ENCODE assay signal across 13 cellular contexts in the genomic region with DNA sequence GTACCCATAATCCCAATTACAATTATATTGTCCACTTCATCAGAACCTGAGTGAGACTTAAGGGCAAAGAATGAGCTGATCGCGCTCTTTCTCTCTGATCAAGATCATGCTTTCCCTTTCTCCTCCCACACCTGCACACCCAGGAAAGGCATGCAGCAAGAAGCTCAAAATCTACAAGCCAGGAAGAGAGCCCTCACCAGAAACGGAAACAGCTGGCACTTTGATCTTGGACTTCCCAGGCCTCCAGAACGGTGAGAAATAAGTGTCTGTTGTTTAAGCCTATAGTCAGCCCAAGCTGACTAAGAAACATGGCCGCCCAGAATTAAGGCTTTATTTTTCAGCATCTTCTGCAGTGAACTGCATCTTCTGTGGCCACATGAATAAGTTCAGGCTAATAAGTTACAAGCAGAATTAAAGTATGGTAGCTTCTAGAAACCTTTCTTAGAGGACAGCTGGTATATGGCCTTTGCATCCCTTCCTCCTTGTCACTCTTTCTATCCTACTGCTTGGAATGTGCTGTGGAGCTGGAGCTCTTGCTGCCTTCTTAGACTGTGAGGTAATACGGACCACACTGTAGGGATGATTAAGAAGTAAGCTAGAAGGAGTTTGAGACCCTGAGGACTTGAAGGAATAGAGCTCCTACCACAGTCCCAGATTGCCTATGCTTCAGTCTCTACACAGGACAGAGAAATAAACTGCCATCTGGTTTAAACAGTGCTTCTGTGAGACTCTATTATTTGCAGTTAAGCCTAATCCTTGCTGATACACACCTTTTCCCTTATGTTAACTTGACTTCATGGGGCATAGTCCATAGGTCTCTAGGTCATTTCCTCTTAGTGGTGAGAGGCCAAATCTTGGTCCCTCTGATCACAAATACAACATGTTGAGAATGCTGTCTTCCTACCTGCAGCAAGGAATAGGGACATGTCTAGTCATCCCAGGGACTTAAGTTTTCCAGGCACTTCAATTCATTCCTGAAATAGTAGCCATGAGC. TPM values are rescaled to one million over a fixed set of nuclear protein-coding genes. Genes with fewer than 3 reads are reported as not detected.
DNase-seq lines count a peak whose midpoint lies in the region; ATAC-seq lines count a peak whose summit lies in the region.
"Had no signal": no experiment of that assay in that cellular context is flagged by ENCODE, and none has a peak within 500 bp of the region (broad histone marks: within the 10 kb centered on the region; RNA-seq: fewer than 3 reads in every experiment).

No MANE protein-coding gene starts in this region.

- peaks cover 4% of the 10 kb centered on the region; the same call in 1 of the 2 replicates for H3K4me1 ChIP-seq in SJCRH30

- H3K27me3 Mint-ChIP-seq in activated naive CD8-positive, alpha-beta T cell treated with anti-CD3 and anti-CD28 coated beads, Interleukin-2, amount 50 U/mL, for 24 hours = no peaks in the 10 kb centered on the region
- H3K27me3 Mint-ChIP-seq in naive thymus-derived CD8-positive, alpha-beta T cell = no peaks in the 10 kb centered on the region

- peak overlapping the region; percentile 3 for H3K4me3 Mint-ChIP-seq in activated naive CD8-positive, alpha-beta T cell treated with anti-CD3 and anti-CD28 coated beads, Interleukin-2, amount 50 U/mL, for 24 hours
- peak overlapping the region; percentile 34 to 79 (median 57) for H3K4me3 Mint-ChIP-seq in naive thymus-derived CD8-positive, alpha-beta T cell
- H3K4me3 Mint-ChIP-seq: dendritic cell treated with granulocyte-macrophage colony-stimulating factor and Interleukin-4, amounts not matched to agents 40 ng/mL and 50 ng/mL, for 4 days had no signal

- H3K27me3 ChIP-seq in SJCRH30 = no peaks in the 10 kb centered on the region
- H3K27me3 ChIP-seq: gastrocnemius medialis, vagina had no signal

- H3K4me3 ChIP-seq in SJCRH30 = no peak overlapping the region
- H3K4me3 ChIP-seq: gastrocnemius medialis, vagina had no signal

- H3K9me3 ChIP-seq in SJCRH30 (replicated peaks) = no peaks in the 10 kb centered on the region
- H3K9me3 ChIP-seq: gastrocnemius medialis, vagina had no signal

- H3K27ac ChIP-seq in SJCRH30 = no peak overlapping the region
- H3K27ac ChIP-seq: gastrocnemius medialis, vagina had no signal

- DNase-seq in HT1080 (ENCODE audit: low read depth) (peak; percentile 54), T-helper 1 cell (peak in 4 of 5 donors; percentile 6 to 42 (median 32)), SJCRH30 (no peak), DMS53 treated with DMSO at 0.1 percent for 48 hours (lab: John Stamatoyannopoulos, UW; ENCODE audit: unreplicated experiment) (no peak)
- DNase-seq in activated naive CD8-positive, alpha-beta T cell treated with anti-CD3 and anti-CD28 coated beads, Interleukin-2, amount 50 U/mL, for 24 hours = no peak
- peak in 6 of 10 donors; percentile 11 to 52 (median 34) for DNase-seq in naive thymus-derived CD8-positive, alpha-beta T cell
- DNase-seq: gastrocnemius medialis, NCI-H1105 treated with DMSO at 0.1 percent for 48 hours had no signal

- POLR2A ChIA-PET in naive thymus-derived CD8-positive, alpha-beta T cell (lab: Charles Lee) = interaction anchor here (0.7 kb wide), 1 partner anchor 29 kb away, joined by 5 read pairs; no protein-coding TSS in a partner anchor

- H3K4me1 Mint-ChIP-seq in activated naive CD8-positive, alpha-beta T cell treated with anti-CD3 and anti-CD28 coated beads, Interleukin-2, amount 50 U/mL, for 24 hours = peaks cover 44% of the 10 kb centered on the region
- peaks cover 51 to 87% (median 76%) of the 10 kb centered on the region in 4 donors for H3K4me1 Mint-ChIP-seq in naive thymus-derived CD8-positive, alpha-beta T cell

- ATAC-seq in activated naive CD8-positive, alpha-beta T cell treated with anti-CD3 and anti-CD28 coated beads, Interleukin-2, amount 50 U/mL, for 24 hours = peak; percentile 59
- ATAC-seq in naive thymus-derived CD8-positive, alpha-beta T cell = peak; percentile 89
- ATAC-seq in HG03565 (IDR thresholded peaks at IDR 0.05; ENCODE audit: unreplicated experiment) = no peak
- ATAC-seq: gastrocnemius medialis had no signal

- no peak overlapping the region for H3K27ac Mint-ChIP-seq in activated naive CD8-positive, alpha-beta T cell treated with anti-CD3 and anti-CD28 coated beads, Interleukin-2, amount 50 U/mL, for 24 hours
- peak overlapping the region; percentile 15 to 92 (median 74) for H3K27ac Mint-ChIP-seq in naive thymus-derived CD8-positive, alpha-beta T cell
- H3K27ac Mint-ChIP-seq: dendritic cell treated with granulocyte-macrophage colony-stimulating factor and Interleukin-4, amounts not matched to agents 40 ng/mL and 50 ng/mL, for 4 days had no signal

- peaks cover 7% of the 10 kb centered on the region for H3K9me3 Mint-ChIP-seq in activated naive CD8-positive, alpha-beta T cell treated with anti-CD3 and anti-CD28 coated beads, Interleukin-2, amount 50 U/mL, for 24 hours
- peaks cover 0 to 6% (median 0%) of the 10 kb centered on the region in 9 donors for H3K9me3 Mint-ChIP-seq in naive thymus-derived CD8-positive, alpha-beta T cell

- peaks cover 1% of the 10 kb centered on the region for H3K36me3 Mint-ChIP-seq in activated naive CD8-positive, alpha-beta T cell treated with anti-CD3 and anti-CD28 coated beads, Interleukin-2, amount 50 U/mL, for 24 hours (ENCODE audit: low read depth)
- H3K36me3 Mint-ChIP-seq in naive thymus-derived CD8-positive, alpha-beta T cell = peaks cover 0 to 3% (median 0%) of the 10 kb centered on the region in 3 donors

- no peaks in the 10 kb centered on the region for H3K36me3 ChIP-seq in SJCRH30
- H3K36me3 ChIP-seq: gastrocnemius medialis, vagina had no signal

RNA-seq across cellular contexts. Expression of gene OR2S2, which starts 17.2 kb away (rescaled TPM):
- 0.32 TPM in 1 of 2 replicates, not detected in the other for total RNA-seq in HT1080 (2014; rRNA removed; shearing (Covaris generic))
- not detected in 2 replicates for polyA plus RNA-seq in HT1080 (2015; cell fraction: cytosol; rRNA removed)
- polyA plus RNA-seq in HT1080 (2015; cell fraction: nucleus; rRNA removed) = not detected in 2 replicates
- total RNA-seq in naive thymus-derived CD8-positive, alpha-beta T cell = not detected
- not detected for polyA plus RNA-seq in naive thymus-derived CD8-positive, alpha-beta T cell
- total RNA-seq in SJCRH30 (2014; rRNA removed; shearing (Covaris generic)) = not detected in 2 replicates
- total RNA-seq: gastrocnemius medialis, lower leg skin, pulmonary artery endothelial cell, vagina had no signal

RNA-seq across cellular contexts. Expression of gene SPAAR, which starts 31.5 kb away (rescaled TPM):
- 0.05 and 0.23 TPM in 2 replicates for total RNA-seq in HT1080 (2014; rRNA removed; shearing (Covaris generic))
- 0.19 and 0.35 TPM in 2 replicates for polyA plus RNA-seq in HT1080 (2015; cell fraction: cytosol; rRNA removed)
- 0.22 and 0.44 TPM in 2 replicates for polyA plus RNA-seq in HT1080 (2015; cell fraction: nucleus; rRNA removed)
- not detected for total RNA-seq in naive thymus-derived CD8-positive, alpha-beta T cell
- polyA plus RNA-seq in naive thymus-derived CD8-positive, alpha-beta T cell = not detected
- 0.12 and 0.18 TPM in 2 replicates for total RNA-seq in SJCRH30 (2014; rRNA removed; shearing (Covaris generic))

RNA-seq across cellular contexts. Expression of gene HRCT1, which starts 34.8 kb away (rescaled TPM):
- 2.4 and 3.2 TPM in 2 replicates for total RNA-seq in HT1080 (2014; rRNA removed; shearing (Covaris generic))
- 2.1 and 2.6 TPM in 2 replicates for polyA plus RNA-seq in HT1080 (2015; cell fraction: cytosol; rRNA removed)
- polyA plus RNA-seq in HT1080 (2015; cell fraction: nucleus; rRNA removed) = 0.66 and 2.0 TPM in 2 replicates
- total RNA-seq in naive thymus-derived CD8-positive, alpha-beta T cell = not detected
- polyA plus RNA-seq in naive thymus-derived CD8-positive, alpha-beta T cell = not detected
- 0.48 TPM in 1 of 2 replicates, not detected in the other for total RNA-seq in SJCRH30 (2014; rRNA removed; shearing (Covaris generic))

Comparison
In these comparisons a context has a peak if more than half of its experiments do, and no peak if none do; other contexts are left out.
1. DNase-seq: peak in HT1080 (single experiment), T-helper 1 cell (4 of 5) and naive thymus-derived CD8-positive, alpha-beta T cell (6 of 10); none in activated naive CD8-positive, alpha-beta T cell treated with anti-CD3 and anti-CD28 coated beads, Interleukin-2, amount 50 U/mL, for 24 hours (single experiment), SJCRH30 (0 of 2) and DMS53 treated with DMSO at 0.1 percent for 48 hours (single experiment).